23 cellular contexts compared by ENCODE assay signal in the genomic region with DNA sequence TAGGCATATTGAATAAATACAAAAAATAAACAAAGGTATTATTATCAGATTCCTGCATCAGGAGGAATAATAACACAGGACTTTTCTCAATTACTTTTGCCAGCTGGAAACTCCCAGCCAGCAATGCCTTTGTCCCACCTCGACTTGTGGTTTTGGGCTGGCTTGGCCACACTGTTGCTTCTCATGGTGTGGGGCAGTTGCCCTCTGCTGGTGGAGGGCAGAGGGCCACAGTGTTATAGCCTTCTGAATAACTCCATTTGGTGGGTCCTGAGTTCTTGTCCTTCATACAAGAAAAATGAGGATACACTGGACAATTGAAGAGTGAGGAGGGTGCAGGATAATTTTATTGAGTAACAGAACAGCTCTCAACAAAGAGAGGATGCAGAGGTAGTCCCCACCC.
DNase-seq lines count a peak whose midpoint lies in the region; ATAC-seq, FAIRE-seq and TF ChIP-seq lines count a peak whose summit lies in the region.
"Had no signal": no experiment of that assay in that cellular context is flagged by ENCODE, and none has a peak within 500 bp of the region (broad histone marks: within the 10 kb centered on the region; RNA-seq: fewer than 3 reads in every experiment).

No MANE protein-coding gene starts in this region.

- H3K27me3 Mint-ChIP-seq in activated T-cell treated with anti-CD3 and anti-CD28 coated beads, Interleukin-2, amount 50 U/mL, for 72 hours (ENCODE audit: low read depth), result no peaks in the 10 kb centered on the region
- H3K27me3 Mint-ChIP-seq: activated naive CD4-positive, alpha-beta T cell treated with anti-CD3 and anti-CD28 coated beads, Interleukin-2, amount 50 U/mL, for 24 hours; brain; memory B cell; naive thymus-derived CD4-positive, alpha-beta T cell had no signal

- H3K36me3 Mint-ChIP-seq in activated T-cell treated with anti-CD3 and anti-CD28 coated beads, Interleukin-2, amount 50 U/mL, for 72 hours (ENCODE audit: insufficient read depth in 2 of 2), result peaks cover 0 to 5% of the 10 kb centered on the region in 2 donors
- H3K36me3 Mint-ChIP-seq: activated naive CD4-positive, alpha-beta T cell treated with anti-CD3 and anti-CD28 coated beads, Interleukin-2, amount 50 U/mL, for 24 hours; brain; memory B cell; naive thymus-derived CD4-positive, alpha-beta T cell had no signal

- intact Hi-C loops in left colon (cut with DNase I, micrococcal nuclease), result no loop called here

- FAIRE-seq in keratinocyte (lab: Jason Lieb, UNC), result no peak
- FAIRE-seq: pancreas had no signal

- H3K4me3 Mint-ChIP-seq in activated T-cell treated with anti-CD3 and anti-CD28 coated beads, Interleukin-2, amount 50 U/mL, for 72 hours, result no peak overlapping the region
- H3K4me3 Mint-ChIP-seq: activated naive CD4-positive, alpha-beta T cell treated with anti-CD3 and anti-CD28 coated beads, Interleukin-2, amount 50 U/mL, for 24 hours; brain; memory B cell; naive thymus-derived CD4-positive, alpha-beta T cell; T-helper 1 cell treated with Interleukin-12 subunit alpha and Interleukin-12 subunit beta and Interleukin-4 antibody, amounts not matched to agents 30 μg/mL and 1 μg/mL, for 36 hours had no signal

- H3K4me3 ChIP-seq in GM12865 (ENCODE audit: low read depth, low read length) (no peak overlapping the region), KMS-11 (IDR thresholded peaks at IDR 0.05; ENCODE audit: insufficient read depth, low read depth, low read length) (no peak overlapping the region), keratinocyte (ENCODE audit: control insufficient read depth in 2 of 3, extremely low read depth in 1 of 3, insufficient read depth in 2 of 3, low read depth in 1 of 3, low read length in 3 of 3) (no peak overlapping the region)
- H3K4me3 ChIP-seq: pancreas had no signal

- H3K27me3 ChIP-seq in KMS-11 (ENCODE audit: insufficient read depth, low read depth) (no peaks in the 10 kb centered on the region), keratinocyte (ENCODE audit: control insufficient read depth, extremely low read depth, insufficient read depth, low read length) (no peaks in the 10 kb centered on the region)
- H3K27me3 ChIP-seq: pancreas had no signal

- ATAC-seq in left colon, result no peak
- no peak for ATAC-seq in activated T-cell treated with anti-CD3 and anti-CD28 coated beads, Interleukin-2, amount 50 U/mL, for 72 hours (replicated peaks in 1 of 2)
- ATAC-seq in HG02973 (IDR thresholded peaks at IDR 0.05; ENCODE audit: unreplicated experiment), result no peak
- ATAC-seq: naive thymus-derived CD4-positive, alpha-beta T cell; pancreas had no signal

- peak; percentile 1 for TF ChIP-seq CTCF in GM12865 (IDR thresholded peaks at IDR 0.05; ENCODE audit: insufficient read depth, low read depth, low read length, missing control alignments)
- peak; percentile 44 for TF ChIP-seq CTCF in KMS-11 (conservative IDR thresholded peaks at IDR 0.05; ENCODE audit: low read depth, low read length)
- TF ChIP-seq CTCF in keratinocyte (optimal IDR thresholded peaks at IDR 0.05 in 1 of 3, IDR thresholded peaks at IDR 0.05 in 1 of 3, conservative IDR thresholded peaks at IDR 0.05 in 1 of 3; ENCODE audit: extremely low read depth in 1 of 3, insufficient read depth in 2 of 3, low read length in 3 of 3), result peak in 2 of 3 experiments; percentile 21 to 50

- H3K4me1 ChIP-seq in KMS-11 (ENCODE audit: low read depth, poor library complexity, severe bottlenecking) (no peaks in the 10 kb centered on the region), keratinocyte (ENCODE audit: control insufficient read depth, extremely low read depth, insufficient read depth, low read length) (no peaks in the 10 kb centered on the region)
- H3K4me1 ChIP-seq: pancreas had no signal

- H3K27ac Mint-ChIP-seq in activated T-cell treated with anti-CD3 and anti-CD28 coated beads, Interleukin-2, amount 50 U/mL, for 72 hours, result no peak overlapping the region
- H3K27ac Mint-ChIP-seq: activated naive CD4-positive, alpha-beta T cell treated with anti-CD3 and anti-CD28 coated beads, Interleukin-2, amount 50 U/mL, for 24 hours; brain; memory B cell; naive thymus-derived CD4-positive, alpha-beta T cell; T-helper 1 cell treated with Interleukin-12 subunit alpha and Interleukin-12 subunit beta and Interleukin-4 antibody, amounts not matched to agents 30 μg/mL and 1 μg/mL, for 36 hours had no signal

- no peak overlapping the region for H3K4me2 ChIP-seq in KMS-11
- H3K4me2 ChIP-seq in keratinocyte (ENCODE audit: control insufficient read depth, extremely low read depth, insufficient read depth, low read depth, low read length), result no peak overlapping the region

- H3K9ac ChIP-seq in KMS-11 (no peak overlapping the region), keratinocyte (ENCODE audit: control insufficient read depth, extremely low read depth, insufficient read depth, low read length) (no peak overlapping the region)

- H3K9me1 ChIP-seq in keratinocyte (ENCODE audit: control insufficient read depth, extremely low read depth, insufficient read depth, low read length), result no peaks in the 10 kb centered on the region

- H2AFZ ChIP-seq in KMS-11 (ENCODE audit: low read depth) (no peak overlapping the region), keratinocyte (ENCODE audit: control insufficient read depth, low read length) (no peak overlapping the region)

- dilution Hi-C loops in keratinocyte (cut with MboI; ENCODE audit: extremely low pct_ligation_motif_present, low sequenced_read_pairs), result no loop called here

- H3K36me3 ChIP-seq in KMS-11 (ENCODE audit: insufficient read depth) (no peaks in the 10 kb centered on the region), keratinocyte (ENCODE audit: control insufficient read depth in 2 of 2, extremely low read depth in 1 of 2, insufficient read depth in 2 of 2, low read length in 2 of 2) (no peaks in the 10 kb centered on the region)
- H3K36me3 ChIP-seq: pancreas had no signal

- H3K27ac ChIP-seq in KMS-11 (no peak overlapping the region), keratinocyte (ENCODE audit: control insufficient read depth, insufficient read depth, low read length) (no peak overlapping the region)
- H3K27ac ChIP-seq: pancreas had no signal

- H3K4me1 Mint-ChIP-seq in activated T-cell treated with anti-CD3 and anti-CD28 coated beads, Interleukin-2, amount 50 U/mL, for 72 hours (ENCODE audit: low read depth), result no peaks in the 10 kb centered on the region
- H3K4me1 Mint-ChIP-seq: activated naive CD4-positive, alpha-beta T cell treated with anti-CD3 and anti-CD28 coated beads, Interleukin-2, amount 50 U/mL, for 24 hours; brain; memory B cell; naive thymus-derived CD4-positive, alpha-beta T cell had no signal

- DNase-seq in GM12865 (ENCODE audit: low read depth), result peak; percentile 1
- DNase-seq in UCSD-AML1 (lab: John Stamatoyannopoulos, UW; ENCODE audit: unreplicated experiment), result peak; percentile 14
- DNase-seq in keratinocyte (ENCODE audit: low read depth, low spot score), result no peak
- DNase-seq in left colon, result no peak
- DNase-seq in activated T-cell treated with anti-CD3 and anti-CD28 coated beads, Interleukin-2, amount 50 U/mL, for 72 hours, result no peak
- DNase-seq in NCI-H345 treated with DMSO at 0.1 percent for 48 hours (lab: John Stamatoyannopoulos, UW; ENCODE audit: unreplicated experiment), result no peak
- DNase-seq: activated CD4-positive, CD25-positive, alpha-beta regulatory T cell; activated T-cell treated with anti-CD3 and anti-CD28 coated beads, Interleukin-2, amount 50 U/mL, for 48 hours; dermis blood vessel endothelial cell; foreskin fibroblast; naive thymus-derived CD4-positive, alpha-beta T cell; NCI-H146; NCI-H2227 treated with DMSO at 0.1 percent for 48 hours; NK-92 treated with Interleukin-12 subunit alpha and Interleukin-12 subunit beta, amount 100 ng/mL, for 24 hours; pancreas; SHP77 treated with DMSO at 0.1 percent for 48 hours; stimulated activated CD4-positive, alpha-beta T cell treated with anti-CD3 and anti-CD28 coated beads, Interleukin-2, amount 100 ng/mL, for 24 hours had no signal

- H3K79me2 ChIP-seq in KMS-11 (ENCODE audit: insufficient read depth, low read depth) (no peaks in the 10 kb centered on the region), keratinocyte (ENCODE audit: control insufficient read depth, insufficient read depth, low read length) (no peaks in the 10 kb centered on the region)

- H3K9me3 Mint-ChIP-seq in activated T-cell treated with anti-CD3 and anti-CD28 coated beads, Interleukin-2, amount 50 U/mL, for 72 hours, result peaks cover 11% of the 10 kb centered on the region in 2 donors

- no peaks in the 10 kb centered on the region for H3K9me3 ChIP-seq in keratinocyte (ENCODE audit: control insufficient read depth, low read depth, low read length)
- H3K9me3 ChIP-seq: pancreas had no signal

- H4K20me1 ChIP-seq in KMS-11 (ENCODE audit: insufficient read depth), result no peaks in the 10 kb centered on the region
- no peaks in the 10 kb centered on the region for H4K20me1 ChIP-seq in keratinocyte (ENCODE audit: control insufficient read depth, extremely low read depth, insufficient read depth, low read length)

Comparison
In these comparisons a context has a peak if more than half of its experiments do, and no peak if none do; other contexts are left out.
1. DNase-seq: peak in GM12865 (single experiment) and UCSD-AML1 (single experiment); none in keratinocyte (single experiment), left colon (0 of 2), activated T-cell treated with anti-CD3 and anti-CD28 coated beads, Interleukin-2, amount 50 U/mL, for 72 hours (0 of 2) and NCI-H345 treated with DMSO at 0.1 percent for 48 hours (single experiment).
2. Peak in every context shown above with its lines, with median percentiles within 50 percentile points of each other: CTCF ChIP-seq.